Comparison of ENCODE assay signal across 6 cellular contexts in genomic region chr19:45451850-45452387, GRCh38. TPM values are rescaled to one million over a fixed set of nuclear protein-coding genes. Genes with fewer than 3 reads are reported as not detected.
DNase-seq lines count a peak whose midpoint lies in the region; ATAC-seq and TF ChIP-seq lines count a peak whose summit lies in the region.

No MANE protein-coding gene starts in this region.

- DNase-seq in adipocyte (ENCODE audit: low read depth): no peak
- no peak for DNase-seq in osteocyte (ENCODE audit: extremely low spot score, unreplicated experiment)
- no peak for DNase-seq in stimulated activated CD4-positive, alpha-beta T cell treated with anti-CD3 and anti-CD28 coated beads, Interleukin-1b, Interleukin-23, amount 100 ng/mL, for 48 hours
- DNase-seq in GM20000 (ENCODE audit: low spot score): no peak

- H3K36me3 ChIP-seq in HEK293 (ENCODE audit: control insufficient read depth in 2 of 2, insufficient read depth in 1 of 2, low read length in 2 of 2) (no peaks in the 10 kb centered on the region), adipocyte (ENCODE audit: control insufficient read depth, insufficient read depth, low read length, severe bottlenecking) (no peaks in the 10 kb centered on the region)

- POLR2A ChIA-PET in HEK293 (lab: Yijun Ruan, JAX): interaction anchor here (1.2 kb wide), 1 partner anchor 16 kb away, joined by 3 read pairs; the partner anchor contains the start of gene FOSB

- H3K9me3 Mint-ChIP-seq in osteocyte (ENCODE audit: unreplicated experiment): no peaks in the 10 kb centered on the region

- no peak overlapping the region for H3K27ac ChIP-seq in HEK293 (ENCODE audit: extremely low read depth, low read depth, low read length)

- peaks cover 50% of the 10 kb centered on the region for H3K4me1 Mint-ChIP-seq in osteocyte (ENCODE audit: unreplicated experiment)

- H3K27ac Mint-ChIP-seq in osteocyte (ENCODE audit: unreplicated experiment): peak overlapping the region; percentile 99

- H3K27me3 Mint-ChIP-seq in osteocyte (ENCODE audit: unreplicated experiment): no peaks in the 10 kb centered on the region

- H3K4me3 Mint-ChIP-seq in osteocyte (ENCODE audit: unreplicated experiment): peak overlapping the region; percentile 85

- no peaks in the 10 kb centered on the region for H3K36me3 Mint-ChIP-seq in osteocyte (ENCODE audit: unreplicated experiment)

- H3K4me1 ChIP-seq in HEK293 (ENCODE audit: control insufficient read depth, insufficient read depth, low read length): peaks cover 11% of the 10 kb centered on the region; the same call in 1 of the 2 replicates
- H3K4me1 ChIP-seq in adipocyte (ENCODE audit: control insufficient read depth, insufficient read depth, low read length): peaks cover 28% of the 10 kb centered on the region

- H3K27me3 ChIP-seq in adipocyte (replicated peaks; ENCODE audit: control insufficient read depth, insufficient read depth, low read length): no peaks in the 10 kb centered on the region

- H3K9me3 ChIP-seq in HEK293 (ENCODE audit: control insufficient read depth, insufficient read depth, low read depth, low read length) (no peaks in the 10 kb centered on the region), adipocyte (ENCODE audit: control insufficient read depth, low read length) (no peaks in the 10 kb centered on the region)

- TF ChIP-seq CTCF in HEK293 (tag by site-specific recombination; IDR thresholded peaks at IDR 0.05) (no peak), osteocyte (IDR thresholded peaks at IDR 0.05) (no peak), GM20000 (IDR thresholded peaks at IDR 0.05; ENCODE audit: extremely low read depth, missing control alignments) (no peak)

- no peak overlapping the region for H3K9ac ChIP-seq in adipocyte (ENCODE audit: low read length)

- CTCF ChIA-PET in HEK293 (lab: Yijun Ruan, JAX): interaction anchor here (0.6 to 2.9 kb wide), 4 partner anchors 13 to 369 kb away, joined by 3 to 15 read pairs (median 3); no protein-coding TSS in a partner anchor

- no peak overlapping the region for H3K4me3 ChIP-seq in HEK293 (ENCODE audit: low read depth, low read length)
- H3K4me3 ChIP-seq in adipocyte (ENCODE audit: low read length): peak overlapping the region; percentile 88

- ATAC-seq in HG03432 (IDR thresholded peaks at IDR 0.05; ENCODE audit: unreplicated experiment): no peak

TF ChIP-seq in HEK293, 187 proteins besides CTCF, POLR2A, EP300 and RAD21:
- no peak for TF ChIP-seq PRDM2 (tag by site-specific recombination; IDR thresholded peaks at IDR 0.05; ENCODE audit: borderline replicate concordance)
- no peak for TF ChIP-seq ZNF558 (tag by site-specific recombination; IDR thresholded peaks at IDR 0.05)
- no peak for TF ChIP-seq ZNF585B (tag by site-specific recombination; IDR thresholded peaks at IDR 0.05)
- TF ChIP-seq ZEB2 (tag by site-specific recombination; IDR thresholded peaks at IDR 0.05): no peak
- no peak for TF ChIP-seq ZBTB49 (tag by site-specific recombination; IDR thresholded peaks at IDR 0.05; ENCODE audit: low read depth)
- peak; percentile 88 for TF ChIP-seq ZNF121 (tag by site-specific recombination; IDR thresholded peaks at IDR 0.05)
- TF ChIP-seq ZNF548 (tag by site-specific recombination; IDR thresholded peaks at IDR 0.05): no peak
TF ChIP-seq in HEK293: peak in this region for 1.

RNA-seq across cellular contexts. Expression of gene FOSB, which starts 15.9 kb away (rescaled TPM):
- 93.8 and 176 TPM in 2 replicates for total RNA-seq in osteocyte

RNA-seq across cellular contexts. Expression of gene ERCC1, which starts 28.2 kb away (rescaled TPM):
- 96.7 and 117 TPM in 2 replicates for total RNA-seq in osteocyte

RNA-seq across cellular contexts. Expression of gene RTN2, which starts 44.9 kb away (rescaled TPM):
- total RNA-seq in osteocyte: 15.6 and 15.8 TPM in 2 replicates

RNA-seq across cellular contexts. Expression of gene POLR1G, which starts 45.5 kb away (rescaled TPM):
- total RNA-seq in osteocyte: 7.6 and 9.1 TPM in 2 replicates

RNA-seq across cellular contexts. Expression of gene PPM1N, which starts 46.3 kb away (rescaled TPM):
- total RNA-seq in osteocyte: 0.29 and 0.62 TPM in 2 replicates
